25 cellular contexts compared by ENCODE assay signal in genomic region chr12:28606967-28607557, GRCh38.
"Had no signal": no experiment of that assay in that cellular context is flagged by ENCODE, and none has a peak within 500 bp of the region (broad histone marks: within the 10 kb centered on the region; RNA-seq: fewer than 3 reads in every experiment).

No MANE protein-coding gene starts in this region.

- H3K36me3 ChIP-seq: colonic mucosa, esophagus muscularis mucosa, esophagus squamous epithelium, gastrocnemius medialis, gastroesophageal sphincter, heart left ventricle, heart right ventricle had no signal

- H3K27me3 ChIP-seq: colonic mucosa, esophagus muscularis mucosa, esophagus squamous epithelium, foreskin keratinocyte, gastrocnemius medialis, gastroesophageal sphincter, heart left ventricle, heart right ventricle, hepatocyte had no signal

- H3K9me3 ChIP-seq: colonic mucosa, gastrocnemius medialis had no signal

- H3K27ac ChIP-seq: colonic mucosa, coronary artery, dorsolateral prefrontal cortex, epithelial cell of prostate, esophagus muscularis mucosa, esophagus squamous epithelium, foreskin keratinocyte, gastrocnemius medialis, gastroesophageal sphincter, heart left ventricle, heart right ventricle, hepatocyte had no signal

- H3K4me1 ChIP-seq: colonic mucosa, foreskin keratinocyte, gastrocnemius medialis, heart left ventricle, heart right ventricle had no signal

- DNase-seq: colonic mucosa; cortex of kidney; dermis blood vessel endothelial cell; dorsolateral prefrontal cortex; effector CD4-positive, alpha-beta T cell; effector CD8-positive, alpha-beta T cell; effector memory CD4-positive, alpha-beta T cell; endodermal cell; erythroblast; esophagus squamous epithelium; foreskin fibroblast; foreskin keratinocyte; foreskin melanocyte; gastrocnemius medialis; glutamatergic neuron; head of caudate nucleus; heart left ventricle; heart right ventricle had no signal

- H3K27ac Mint-ChIP-seq: dendritic cell treated with granulocyte-macrophage colony-stimulating factor and Interleukin-4, amounts not matched to agents 40 ng/mL and 50 ng/mL, for 4 days; endodermal cell had no signal

- ATAC-seq: esophagus mucosa, foreskin keratinocyte, gastrocnemius medialis, gastroesophageal sphincter, heart left ventricle, heart right ventricle had no signal

- H3K27me3 Mint-ChIP-seq: dendritic cell treated with granulocyte-macrophage colony-stimulating factor and Interleukin-4, amounts not matched to agents 40 ng/mL and 50 ng/mL, for 4 days had no signal

- H3K4me3 Mint-ChIP-seq: dendritic cell treated with granulocyte-macrophage colony-stimulating factor and Interleukin-4, amounts not matched to agents 40 ng/mL and 50 ng/mL, for 4 days; endodermal cell had no signal

- H3K4me3 ChIP-seq: colonic mucosa, coronary artery, dorsolateral prefrontal cortex, esophagus muscularis mucosa, esophagus squamous epithelium, gastrocnemius medialis, gastroesophageal sphincter, heart left ventricle, heart right ventricle, hepatocyte had no signal
